In the genomic region with DNA sequence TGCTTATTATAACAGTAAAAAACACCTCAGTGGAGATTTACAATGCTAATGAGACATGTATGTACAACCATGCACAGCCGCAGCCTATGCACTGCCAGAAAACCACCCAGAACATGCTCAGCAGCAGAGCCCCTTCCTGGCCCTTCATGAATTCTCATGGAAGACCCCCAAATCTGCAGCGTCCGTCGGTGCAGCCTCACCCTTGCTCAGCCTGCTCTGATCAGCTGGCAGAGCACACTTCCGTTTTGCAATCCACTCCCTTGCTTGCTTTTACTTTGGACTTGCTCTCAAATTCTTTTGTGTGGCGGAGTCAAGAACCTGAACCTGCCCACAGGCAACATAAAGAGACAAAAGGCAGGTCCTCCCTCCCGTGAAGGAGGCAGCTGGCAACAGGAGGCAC, we compare ENCODE assay signal across 17 cellular contexts.
"Had no signal": no experiment of that assay in that cellular context is flagged by ENCODE, and none has a peak within 500 bp of the region (broad histone marks: within the 10 kb centered on the region; RNA-seq: fewer than 3 reads in every experiment).

No MANE protein-coding gene starts in this region.

- H3K9me3 ChIP-seq: esophagus muscularis mucosa, gastrocnemius medialis, heart right ventricle, ovary had no signal

- H3K36me3 Mint-ChIP-seq: naive thymus-derived CD4-positive, alpha-beta T cell had no signal

- DNase-seq: effector memory CD4-positive, alpha-beta T cell; gastrocnemius medialis; heart right ventricle; hypothalamus; mammary epithelial cell; naive thymus-derived CD4-positive, alpha-beta T cell; right cardiac atrium; stimulated activated CD4-positive, alpha-beta T cell treated with anti-CD3 and anti-CD28 coated beads, Interleukin-2, amount 100 ng/mL, for 48 hours; stimulated activated naive CD4-positive, alpha-beta T cell treated with Interleukin-2 at 50 U/mL for 16 hours had no signal

- H3K27ac Mint-ChIP-seq: naive thymus-derived CD4-positive, alpha-beta T cell; progenitor cell of endocrine pancreas had no signal

- H3K4me1 Mint-ChIP-seq: naive thymus-derived CD4-positive, alpha-beta T cell had no signal

- H3K4me3 Mint-ChIP-seq: naive thymus-derived CD4-positive, alpha-beta T cell had no signal

- ATAC-seq: gastrocnemius medialis; heart right ventricle; left lobe of liver; naive thymus-derived CD4-positive, alpha-beta T cell; right cardiac atrium had no signal

- H3K4me2 ChIP-seq: smooth muscle cell had no signal

- H3K27ac ChIP-seq: epithelial cell of prostate, esophagus muscularis mucosa, gastrocnemius medialis, heart right ventricle, ovary had no signal

- H3K4me1 ChIP-seq: esophagus muscularis mucosa, gastrocnemius medialis, heart right ventricle had no signal

- H3K27me3 ChIP-seq: esophagus muscularis mucosa, ovary had no signal

- H3K36me3 ChIP-seq: esophagus muscularis mucosa, gastrocnemius medialis, heart right ventricle, ovary had no signal

- H3K4me3 ChIP-seq: esophagus muscularis mucosa, gastrocnemius medialis, heart right ventricle, ovary, smooth muscle cell had no signal

- FAIRE-seq: endometrium, islet of Langerhans had no signal
